8 cellular contexts compared by ENCODE assay signal in the genomic region with DNA sequence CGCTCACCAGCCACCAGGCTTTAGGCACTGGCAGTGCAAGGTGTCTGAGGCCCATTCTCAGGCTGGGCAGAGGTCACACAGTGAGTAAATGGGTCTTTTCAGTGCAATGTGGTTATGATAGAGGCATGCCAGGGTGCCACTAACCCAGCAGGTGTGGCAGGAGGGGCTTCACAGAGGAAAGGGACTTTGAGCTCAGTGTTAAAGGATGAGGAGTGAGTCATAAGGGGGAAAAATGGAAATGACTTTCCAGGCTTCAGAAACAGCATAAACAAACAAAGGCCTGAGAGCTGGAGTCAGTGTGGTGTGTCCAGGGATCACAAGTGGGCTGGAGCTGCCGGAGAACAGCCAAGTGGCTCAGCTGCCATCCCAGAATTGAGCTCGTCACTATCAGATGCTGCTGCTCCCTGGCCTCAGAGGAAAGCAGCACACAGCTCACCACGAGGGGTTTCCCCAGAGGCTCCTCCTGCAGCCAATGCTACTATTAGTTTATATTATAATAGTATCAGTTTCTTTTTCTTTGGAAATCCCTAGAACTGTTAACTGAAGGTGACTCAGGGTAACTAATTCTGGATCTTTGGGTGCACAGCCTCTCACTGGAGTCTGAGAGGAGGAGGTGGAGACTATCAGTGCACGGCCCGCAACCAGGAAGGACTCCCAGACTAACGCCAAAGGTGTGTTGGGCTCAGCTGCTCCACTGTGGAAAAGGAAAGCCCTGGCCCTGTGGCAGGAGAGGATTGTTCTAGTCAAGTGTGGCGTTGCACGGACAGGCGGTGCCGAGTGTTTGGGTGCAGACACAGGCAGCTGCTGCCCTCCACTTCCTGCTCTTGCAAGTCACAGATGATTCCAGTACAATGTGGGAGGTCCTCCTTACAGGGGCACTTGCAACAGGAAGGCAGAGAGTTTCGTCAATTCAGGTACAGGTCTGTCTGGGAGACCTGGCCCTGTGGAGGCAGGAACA. TPM values are rescaled to one million over a fixed set of nuclear protein-coding genes. Genes with fewer than 3 reads are reported as not detected.
DNase-seq lines count a peak whose midpoint lies in the region; ATAC-seq and TF ChIP-seq lines count a peak whose summit lies in the region.

No MANE protein-coding gene starts in this region.

- no peak for TF ChIP-seq CTCF in esophagus squamous epithelium (IDR thresholded peaks at IDR 0.05)
- no peak for TF ChIP-seq CTCF in neutrophil (IDR thresholded peaks at IDR 0.05)

- 36 to 63% methylated on average over 6 to 10 of the region's 12 CpGs for WGBS in esophagus squamous epithelium, 2 donors

- TF ChIP-seq POLR2A in esophagus squamous epithelium (IDR thresholded peaks at IDR 0.05) = no peak

- intact Hi-C loops in esophagus squamous epithelium (cut with DNase I) = no loop called here

- ATAC-seq in GM21528 (IDR thresholded peaks at IDR 0.05; ENCODE audit: low FRiP score, unreplicated experiment) = peak; percentile 92

- DNase-seq in DMS79 (lab: John Stamatoyannopoulos, UW) (peak; percentile 48), LoVo (ENCODE audit: low spot score) (peak; percentile 79), esophagus squamous epithelium (lab: John Stamatoyannopoulos, UW) (peak; percentile 10), superior temporal gyrus (ENCODE audit: extremely low spot score) (peak; percentile 76), NOMO-1 (lab: John Stamatoyannopoulos, UW; ENCODE audit: unreplicated experiment in 2 of 2) (no peak)
- peak; percentile 33 to 49 (median 44) for DNase-seq in activated CD8-positive, alpha-beta memory T cell treated with anti-CD3 and anti-CD28 coated beads for 48 hours (ENCODE audit: low read depth in 2 of 3, low spot score in 2 of 3)

- H3K36me3 ChIP-seq in esophagus squamous epithelium = peaks cover 0 to 88% (median 0%) of the 10 kb centered on the region in 3 donors
- peaks cover 94% of the 10 kb centered on the region for H3K36me3 ChIP-seq in neutrophil

- peak overlapping the region; percentile 36 to 84 (median 67) for H3K27ac ChIP-seq in esophagus squamous epithelium
- H3K27ac ChIP-seq in neutrophil = peak overlapping the region; percentile 42

- H3K4me1 ChIP-seq in esophagus squamous epithelium (peaks cover 0 to 26% (median 18%) of the 10 kb centered on the region in 3 donors), neutrophil (ENCODE audit: control insufficient read depth in 1 of 2, insufficient read depth in 1 of 2, low read depth in 1 of 2, low read length in 1 of 2) (peaks cover 9 to 11% of the 10 kb centered on the region in 2 experiments)

- H3K4me3 ChIP-seq in esophagus squamous epithelium = peak overlapping the region in 1 of 4 donors; percentile 46
- H3K4me3 ChIP-seq in neutrophil (ENCODE audit: low read depth in 1 of 2, low read length in 1 of 2) = no peak overlapping the region

- no peaks in the 10 kb centered on the region for H3K9me3 ChIP-seq in esophagus squamous epithelium
- H3K9me3 ChIP-seq in neutrophil = no peaks in the 10 kb centered on the region

- H3K27me3 ChIP-seq in esophagus squamous epithelium (no peaks in the 10 kb centered on the region), neutrophil (no peaks in the 10 kb centered on the region)

RNA-seq across cellular contexts. Expression of gene DHRS12, which starts 39.5 kb away (rescaled TPM):
- total RNA-seq in esophagus squamous epithelium = 10 to 100 TPM in 1 of 4 donors, 1 to 10 TPM in 3; 4.7 to 11.3 (median 7.9) TPM

Comparison
In these comparisons a context has a peak if more than half of its experiments do, and no peak if none do; other contexts are left out.
1. DNase-seq: peak in DMS79 (single experiment), LoVo (single experiment), activated CD8-positive, alpha-beta memory T cell treated with anti-CD3 and anti-CD28 coated beads for 48 hours (3 of 3), esophagus squamous epithelium (single experiment) and superior temporal gyrus (single experiment); none in NOMO-1 (0 of 2).